In the genomic region with DNA sequence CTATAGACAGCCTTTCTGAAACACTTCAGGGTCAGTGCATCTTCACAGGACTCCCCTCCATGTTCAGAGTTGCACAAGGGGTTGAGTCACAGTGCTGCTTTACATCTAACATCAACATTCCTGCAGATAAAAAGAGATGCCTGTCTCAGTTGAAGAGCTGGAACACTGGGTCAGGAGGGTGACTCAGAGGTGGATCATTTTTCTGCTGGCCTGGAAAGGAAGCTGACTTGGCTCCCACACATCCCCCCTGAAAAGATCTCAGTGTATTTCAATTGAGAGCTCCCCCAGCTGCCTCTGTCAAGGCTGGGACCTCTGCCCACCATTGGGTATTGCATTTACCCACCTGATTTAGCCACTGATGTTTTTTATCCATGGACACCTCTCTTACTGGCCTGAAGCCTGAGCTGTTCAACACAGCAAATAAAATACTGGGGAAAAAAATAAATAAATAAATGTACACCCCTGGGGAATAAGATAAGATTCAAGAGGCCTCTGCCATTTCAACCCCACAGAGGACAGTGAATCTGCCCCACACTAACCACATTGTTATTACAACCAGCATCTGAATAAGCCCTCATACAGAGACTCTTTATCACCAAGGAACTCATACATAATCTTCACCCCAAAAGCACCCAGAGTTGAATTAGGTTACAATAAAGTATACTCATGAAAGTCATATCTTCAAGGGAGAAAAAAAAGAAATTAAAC, we compare ENCODE assay signal across 13 cellular contexts.
DNase-seq lines count a peak whose midpoint lies in the region; ATAC-seq and TF ChIP-seq lines count a peak whose summit lies in the region.
"Had no signal": no experiment of that assay in that cellular context is flagged by ENCODE, and none has a peak within 500 bp of the region (broad histone marks: within the 10 kb centered on the region; RNA-seq: fewer than 3 reads in every experiment).

No MANE protein-coding gene starts in this region.

- TF ChIP-seq POLR2A in lower leg skin (IDR thresholded peaks at IDR 0.05) = no peak
- TF ChIP-seq POLR2A in vagina (IDR thresholded peaks at IDR 0.05) = no peak

- in situ Hi-C loops in brain microvascular endothelial cell (cut with HindIII; ENCODE audit: low pct_ligation_motif_present, low sequenced_read_pairs) = no loop called here

- H3K27ac Mint-ChIP-seq in natural killer cell treated with Interleukin-12 subunit alpha and Interleukin-12 subunit beta and Interleukin-15 and Interleukin-18, amount 100 ng/mL, for 72 hours = no peak overlapping the region

- no peaks in the 10 kb centered on the region for H3K27me3 Mint-ChIP-seq in natural killer cell treated with Interleukin-12 subunit alpha and Interleukin-12 subunit beta and Interleukin-15 and Interleukin-18, amount 100 ng/mL, for 72 hours

- H3K4me3 ChIP-seq in cardiac muscle cell (no peak overlapping the region), left ventricle myocardium inferior (no peak overlapping the region), brain microvascular endothelial cell (ENCODE audit: low read depth, low read length) (no peak overlapping the region), lower leg skin (ENCODE audit: low read depth, poor library complexity, severe bottlenecking) (no peak overlapping the region), vagina (no peak overlapping the region)

- H3K4me3 Mint-ChIP-seq in natural killer cell treated with Interleukin-12 subunit alpha and Interleukin-12 subunit beta and Interleukin-15 and Interleukin-18, amount 100 ng/mL, for 72 hours = no peak overlapping the region

- no peak for ATAC-seq in natural killer cell treated with Interleukin-12 subunit alpha and Interleukin-12 subunit beta and Interleukin-15 and Interleukin-18, amount 100 ng/mL, for 72 hours

- H3K4me1 ChIP-seq in cardiac muscle cell (ENCODE audit: low read depth) = peaks cover 9% of the 10 kb centered on the region
- no peaks in the 10 kb centered on the region for H3K4me1 ChIP-seq in left ventricle myocardium inferior
- peaks cover 7% of the 10 kb centered on the region for H3K4me1 ChIP-seq in vagina

- peak; percentile 5 to 99 for DNase-seq in cardiac muscle cell (ENCODE audit: low read depth in 1 of 2, low spot score in 1 of 2)
- DNase-seq in left ventricle myocardium inferior = no peak
- DNase-seq in brain microvascular endothelial cell = peak; percentile 99
- peak; percentile 100 for DNase-seq in iris pigment epithelial cell (ENCODE audit: low read depth)
- no peak for DNase-seq in lower leg skin (ENCODE audit: low spot score in 2 of 2)
- DNase-seq in natural killer cell treated with Interleukin-12 subunit alpha and Interleukin-12 subunit beta and Interleukin-15 and Interleukin-18, amount 100 ng/mL, for 72 hours (ENCODE audit: low spot score) = no peak
- DNase-seq in vagina (ENCODE audit: extremely low spot score in 2 of 2) = no peak
- DNase-seq in ecto neural progenitor cell (ENCODE audit: low spot score) = no peak
- DNase-seq: activated gamma-delta T cell, AML-193, H7, occipital lobe had no signal

- intact Hi-C loops in left ventricle myocardium inferior (cut with micrococcal nuclease) = no loop called here
- intact Hi-C loops in lower leg skin (cut with DNase I; ENCODE audit: low total_unique reads) = no loop called here
- intact Hi-C loops in vagina (cut with DNase I) = no loop called here

- H3K36me3 ChIP-seq in cardiac muscle cell (no peaks in the 10 kb centered on the region), left ventricle myocardium inferior (no peaks in the 10 kb centered on the region), brain microvascular endothelial cell (replicated peaks) (no peaks in the 10 kb centered on the region), vagina (no peaks in the 10 kb centered on the region)

- H3K9me3 Mint-ChIP-seq in natural killer cell treated with Interleukin-12 subunit alpha and Interleukin-12 subunit beta and Interleukin-15 and Interleukin-18, amount 100 ng/mL, for 72 hours = peaks cover 13% of the 10 kb centered on the region

- H3K9me3 ChIP-seq in cardiac muscle cell (ENCODE audit: low read depth) = no peaks in the 10 kb centered on the region
- peaks cover 9% of the 10 kb centered on the region for H3K9me3 ChIP-seq in left ventricle myocardium inferior (replicated peaks)
- no peaks in the 10 kb centered on the region for H3K9me3 ChIP-seq in vagina

- no peaks in the 10 kb centered on the region for H3K4me1 Mint-ChIP-seq in natural killer cell treated with Interleukin-12 subunit alpha and Interleukin-12 subunit beta and Interleukin-15 and Interleukin-18, amount 100 ng/mL, for 72 hours (ENCODE audit: low read depth in 2 of 2)

- TF ChIP-seq CTCF in cardiac muscle cell (IDR thresholded peaks at IDR 0.05; ENCODE audit: low read depth, low read length) = no peak
- TF ChIP-seq CTCF in left ventricle myocardium inferior (IDR thresholded peaks at IDR 0.05; ENCODE audit: borderline replicate concordance) = no peak
- no peak for TF ChIP-seq CTCF in brain microvascular endothelial cell (IDR thresholded peaks at IDR 0.05; ENCODE audit: low read depth, low read length, missing control alignments)
- TF ChIP-seq CTCF in lower leg skin (IDR thresholded peaks at IDR 0.05) = no peak
- no peak for TF ChIP-seq CTCF in vagina (IDR thresholded peaks at IDR 0.05)

- H3K27me3 ChIP-seq in cardiac muscle cell (no peaks in the 10 kb centered on the region), left ventricle myocardium inferior (ENCODE audit: low read depth) (no peaks in the 10 kb centered on the region), brain microvascular endothelial cell (replicated peaks) (no peaks in the 10 kb centered on the region), vagina (no peaks in the 10 kb centered on the region)

- peaks cover 4% of the 10 kb centered on the region for H3K36me3 Mint-ChIP-seq in natural killer cell treated with Interleukin-12 subunit alpha and Interleukin-12 subunit beta and Interleukin-15 and Interleukin-18, amount 100 ng/mL, for 72 hours

- H3K27ac ChIP-seq in cardiac muscle cell (peak overlapping the region; percentile 26), left ventricle myocardium inferior (replicated peaks) (no peak overlapping the region), brain microvascular endothelial cell (peak overlapping the region; percentile 97), vagina (no peak overlapping the region)
- H3K27ac ChIP-seq: VCaP had no signal

Comparison
In these comparisons a context has a peak if more than half of its experiments do, and no peak if none do; other contexts are left out.
1. DNase-seq: peak in cardiac muscle cell (2 of 2), brain microvascular endothelial cell (single experiment) and iris pigment epithelial cell (single experiment); none in left ventricle myocardium inferior (single experiment), lower leg skin (0 of 2), natural killer cell treated with Interleukin-12 subunit alpha and Interleukin-12 subunit beta and Interleukin-15 and Interleukin-18, amount 100 ng/mL, for 72 hours (single experiment), vagina (0 of 2) and ecto neural progenitor cell (single experiment).
2. H3K27ac ChIP-seq: peak in cardiac muscle cell (single experiment) and brain microvascular endothelial cell (single experiment); none in left ventricle myocardium inferior (single experiment) and vagina (single experiment).